8 cellular contexts compared by ENCODE assay signal in the genomic region with DNA sequence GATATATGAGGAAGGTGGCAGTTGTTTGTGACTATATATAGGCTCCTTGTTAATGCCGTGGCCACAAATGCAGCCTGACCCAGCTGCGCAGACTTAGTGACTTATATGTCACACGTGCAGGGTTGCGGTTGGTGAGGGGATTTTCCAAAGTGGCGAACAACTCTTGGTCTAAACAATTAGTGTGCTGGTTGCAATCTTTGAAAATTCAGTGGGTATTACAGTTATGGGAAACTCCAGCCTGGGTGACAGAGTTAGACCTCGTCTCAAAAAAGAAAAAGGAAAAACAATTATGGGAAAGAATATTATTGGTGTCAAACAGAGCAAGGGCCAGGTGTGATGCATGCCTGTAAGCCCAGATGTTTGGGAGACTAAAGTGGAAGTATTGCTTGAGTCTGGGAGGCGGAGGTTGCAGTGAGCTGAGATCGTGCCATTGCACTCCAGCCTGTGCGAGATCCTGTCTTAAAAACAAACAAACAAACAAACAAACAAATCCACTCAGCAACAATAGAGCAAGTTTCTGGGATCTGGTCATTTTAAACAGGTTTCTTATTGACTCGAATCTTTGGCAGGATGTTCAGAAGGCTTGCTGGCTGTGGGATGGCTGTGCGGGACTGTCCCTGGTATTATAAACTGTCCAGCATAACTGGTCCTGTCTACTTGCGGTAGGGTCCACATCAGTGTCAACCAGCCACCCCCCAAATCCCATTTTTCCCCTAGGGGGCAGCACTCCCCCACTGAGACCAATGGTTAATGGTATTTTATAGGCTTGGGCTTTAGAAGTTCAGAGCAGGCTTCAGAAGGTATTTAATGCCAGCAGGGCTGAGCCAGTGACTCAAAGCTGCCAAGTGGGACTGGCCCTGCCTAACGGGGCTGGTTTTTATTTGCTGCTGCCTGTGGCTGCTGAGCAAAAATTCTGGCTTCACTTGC. TPM values are rescaled to one million over a fixed set of nuclear protein-coding genes. Genes with fewer than 3 reads are reported as not detected.
DNase-seq lines count a peak whose midpoint lies in the region; ATAC-seq and TF ChIP-seq lines count a peak whose summit lies in the region.

No MANE protein-coding gene starts in this region.

- peak; percentile 68 for TF ChIP-seq CTCF in CD8-positive, alpha-beta T cell (IDR thresholded peaks at IDR 0.05)

- H3K9me3 ChIP-seq in CD8-positive, alpha-beta T cell (ENCODE audit: low read length): no peaks in the 10 kb centered on the region
- H3K9me3 ChIP-seq in mucosa of rectum (ENCODE audit: control insufficient read depth in 2 of 2, low read length in 2 of 2): no peaks in the 10 kb centered on the region

- no peaks in the 10 kb centered on the region for H3K27me3 Mint-ChIP-seq in CD8-positive, alpha-beta T cell (ENCODE audit: low read depth)
- no peaks in the 10 kb centered on the region for H3K27me3 Mint-ChIP-seq in activated CD8-positive, alpha-beta T cell treated with anti-CD3 and anti-CD28 coated beads, Interleukin-2, amount 10 ng/mL, durations not matched to agents 7 days and 5 days (ENCODE audit: low read depth)
- no peaks in the 10 kb centered on the region for H3K27me3 Mint-ChIP-seq in effector memory CD8-positive, alpha-beta T cell
- no peaks in the 10 kb centered on the region for H3K27me3 Mint-ChIP-seq in stimulated activated naive B cell treated with anti-CD40 and anti-IgM and Interleukin-4, amounts not matched to agents 10 μg/mL and 1 μg/mL and 100 μg/mL, for 72 hours

- peak; percentile 85 for ATAC-seq in CD8-positive, alpha-beta T cell
- ATAC-seq in GM19043 (IDR thresholded peaks at IDR 0.05; ENCODE audit: low read depth, unreplicated experiment) (peak; percentile 56), HG03354 (IDR thresholded peaks at IDR 0.05; ENCODE audit: poor library complexity, severe bottlenecking, unreplicated experiment) (peak; percentile 82)
- peak; percentile 68 for ATAC-seq in activated CD8-positive, alpha-beta T cell treated with anti-CD3 and anti-CD28 coated beads, Interleukin-2, amount 10 ng/mL, durations not matched to agents 7 days and 5 days
- peak; percentile 91 for ATAC-seq in effector memory CD8-positive, alpha-beta T cell (replicated peaks)
- peak; percentile 92 to 95 for ATAC-seq in stimulated activated naive B cell treated with anti-CD40 and anti-IgM and Interleukin-4, amounts not matched to agents 10 μg/mL and 1 μg/mL and 100 μg/mL, for 72 hours (replicated peaks)

- CTCF ChIA-PET in CD8-positive, alpha-beta T cell (lab: Charles Lee): interaction anchor here (0.7 to 1.9 kb wide), 11 partner anchors 10 to 170 kb away, joined by 3 to 7 read pairs (median 3); a partner anchor contains a TSS
- CTCF ChIA-PET in activated CD8-positive, alpha-beta T cell treated with anti-CD3 and anti-CD28 coated beads, Interleukin-2, amount 10 ng/mL, durations not matched to agents 7 days and 5 days (lab: Charles Lee): interaction anchor here (0.7 to 1.8 kb wide), 7 partner anchors 10 to 75 kb away, joined by 3 to 13 read pairs (median 4); a partner anchor contains a TSS

- peaks cover 43% of the 10 kb centered on the region for H3K36me3 Mint-ChIP-seq in CD8-positive, alpha-beta T cell
- H3K36me3 Mint-ChIP-seq in activated CD8-positive, alpha-beta T cell treated with anti-CD3 and anti-CD28 coated beads, Interleukin-2, amount 10 ng/mL, durations not matched to agents 7 days and 5 days (ENCODE audit: low read depth): peaks cover 2% of the 10 kb centered on the region
- peaks cover 88% of the 10 kb centered on the region for H3K36me3 Mint-ChIP-seq in effector memory CD8-positive, alpha-beta T cell (ENCODE audit: insufficient read depth)
- peaks cover 18 to 34% of the 10 kb centered on the region in 2 donors for H3K36me3 Mint-ChIP-seq in stimulated activated naive B cell treated with anti-CD40 and anti-IgM and Interleukin-4, amounts not matched to agents 10 μg/mL and 1 μg/mL and 100 μg/mL, for 72 hours

- no peak overlapping the region for H3K9ac ChIP-seq in mucosa of rectum (ENCODE audit: low read depth in 1 of 2, low read length in 2 of 2)

- peak overlapping the region; percentile 44 for H3K27ac ChIP-seq in CD8-positive, alpha-beta T cell (ENCODE audit: low read depth, low read length)
- peak overlapping the region; percentile 2 to 54 for H3K27ac ChIP-seq in mucosa of rectum (ENCODE audit: low read depth in 2 of 2, low read length in 2 of 2)

- H3K27me3 ChIP-seq in CD8-positive, alpha-beta T cell (ENCODE audit: insufficient read depth, low read length): no peaks in the 10 kb centered on the region
- no peaks in the 10 kb centered on the region for H3K27me3 ChIP-seq in mucosa of rectum (ENCODE audit: control insufficient read depth in 2 of 2, insufficient read depth in 2 of 2, low read length in 2 of 2)

- H3K4me1 ChIP-seq in CD8-positive, alpha-beta T cell (ENCODE audit: insufficient read depth, low read length): peaks cover 3% of the 10 kb centered on the region
- no peaks in the 10 kb centered on the region for H3K4me1 ChIP-seq in mucosa of rectum (ENCODE audit: control insufficient read depth in 2 of 2, insufficient read depth in 2 of 2, low read length in 2 of 2)

- H3K36me3 ChIP-seq in CD8-positive, alpha-beta T cell (ENCODE audit: insufficient read depth, low read length): no peaks in the 10 kb centered on the region
- peaks cover 5 to 14% of the 10 kb centered on the region in 2 donors for H3K36me3 ChIP-seq in mucosa of rectum (ENCODE audit: control insufficient read depth in 2 of 2, insufficient read depth in 2 of 2, low read length in 2 of 2)

- no peak overlapping the region for H3K4me3 ChIP-seq in CD8-positive, alpha-beta T cell (ENCODE audit: low read depth, low read length)
- H3K4me3 ChIP-seq in mucosa of rectum (ENCODE audit: low read length in 2 of 2): peak overlapping the region in 1 of 2 donors; percentile 37

- peaks cover 13% of the 10 kb centered on the region for H3K4me1 Mint-ChIP-seq in CD8-positive, alpha-beta T cell (ENCODE audit: low read depth)
- peaks cover 8% of the 10 kb centered on the region for H3K4me1 Mint-ChIP-seq in activated CD8-positive, alpha-beta T cell treated with anti-CD3 and anti-CD28 coated beads, Interleukin-2, amount 10 ng/mL, durations not matched to agents 7 days and 5 days (ENCODE audit: low read depth)
- H3K4me1 Mint-ChIP-seq in effector memory CD8-positive, alpha-beta T cell (ENCODE audit: low read depth in 2 of 2): peaks cover 12 to 13% of the 10 kb centered on the region in 2 donors
- peaks cover 12 to 20% of the 10 kb centered on the region in 2 donors for H3K4me1 Mint-ChIP-seq in stimulated activated naive B cell treated with anti-CD40 and anti-IgM and Interleukin-4, amounts not matched to agents 10 μg/mL and 1 μg/mL and 100 μg/mL, for 72 hours

- intact Hi-C loops in CD8-positive, alpha-beta T cell (cut with DNase I, micrococcal nuclease): loop anchor here (1.0 to 5.0 kb wide), 6 partner anchors 14 to 172 kb away; a partner anchor contains a TSS

- peak overlapping the region; percentile 87 for H3K27ac Mint-ChIP-seq in CD8-positive, alpha-beta T cell
- peak overlapping the region; percentile 51 for H3K27ac Mint-ChIP-seq in activated CD8-positive, alpha-beta T cell treated with anti-CD3 and anti-CD28 coated beads, Interleukin-2, amount 10 ng/mL, durations not matched to agents 7 days and 5 days
- H3K27ac Mint-ChIP-seq in effector memory CD8-positive, alpha-beta T cell: peak overlapping the region; percentile 91 to 95
- H3K27ac Mint-ChIP-seq in stimulated activated naive B cell treated with anti-CD40 and anti-IgM and Interleukin-4, amounts not matched to agents 10 μg/mL and 1 μg/mL and 100 μg/mL, for 72 hours: peak overlapping the region; percentile 87

- peak overlapping the region; percentile 42 for H3K4me3 Mint-ChIP-seq in CD8-positive, alpha-beta T cell
- H3K4me3 Mint-ChIP-seq in activated CD8-positive, alpha-beta T cell treated with anti-CD3 and anti-CD28 coated beads, Interleukin-2, amount 10 ng/mL, durations not matched to agents 7 days and 5 days: peak overlapping the region; percentile 9
- H3K4me3 Mint-ChIP-seq in effector memory CD8-positive, alpha-beta T cell: peak overlapping the region; percentile 56 to 69
- H3K4me3 Mint-ChIP-seq in stimulated activated naive B cell treated with anti-CD40 and anti-IgM and Interleukin-4, amounts not matched to agents 10 μg/mL and 1 μg/mL and 100 μg/mL, for 72 hours: peak overlapping the region; percentile 36 to 75

- DNase-seq in CD8-positive, alpha-beta T cell: peak; percentile 54 to 86 (median 71)
- peak; percentile 69 for DNase-seq in NCI-H82 treated with DMSO at 0.1 percent for 48 hours (lab: John Stamatoyannopoulos, UW; ENCODE audit: unreplicated experiment)
- peak; percentile 82 for DNase-seq in activated CD8-positive, alpha-beta T cell treated with anti-CD3 and anti-CD28 coated beads, Interleukin-2, amount 10 ng/mL, durations not matched to agents 7 days and 5 days
- peak; percentile 80 to 85 (median 81) for DNase-seq in effector memory CD8-positive, alpha-beta T cell
- DNase-seq in stimulated activated naive B cell treated with anti-CD40 and anti-IgM and Interleukin-4, amounts not matched to agents 10 μg/mL and 1 μg/mL and 100 μg/mL, for 72 hours: peak; percentile 65

- POLR2A ChIA-PET in CD8-positive, alpha-beta T cell (lab: Charles Lee): no interaction called here
- POLR2A ChIA-PET in activated CD8-positive, alpha-beta T cell treated with anti-CD3 and anti-CD28 coated beads, Interleukin-2, amount 10 ng/mL, durations not matched to agents 7 days and 5 days (lab: Charles Lee): interaction anchor here (0.6 to 1.0 kb wide), 3 partner anchors 15 to 29 kb away, joined by 3 read pairs; no protein-coding TSS in a partner anchor

- no peaks in the 10 kb centered on the region for H3K9me3 Mint-ChIP-seq in CD8-positive, alpha-beta T cell
- H3K9me3 Mint-ChIP-seq in activated CD8-positive, alpha-beta T cell treated with anti-CD3 and anti-CD28 coated beads, Interleukin-2, amount 10 ng/mL, durations not matched to agents 7 days and 5 days (ENCODE audit: insufficient read depth): no peaks in the 10 kb centered on the region
- no peaks in the 10 kb centered on the region for H3K9me3 Mint-ChIP-seq in effector memory CD8-positive, alpha-beta T cell
- no peaks in the 10 kb centered on the region for H3K9me3 Mint-ChIP-seq in stimulated activated naive B cell treated with anti-CD40 and anti-IgM and Interleukin-4, amounts not matched to agents 10 μg/mL and 1 μg/mL and 100 μg/mL, for 72 hours

RNA-seq across cellular contexts. Expression of a gene that starts 15.4 kb away (rescaled TPM):
- total RNA-seq in CD8-positive, alpha-beta T cell: 100 to 1,000 TPM; 168 to 179 TPM
- 10 to 100 TPM in 1 of 2 experiments, 1 to 10 TPM in 1; 8.7 to 10.2 TPM for total RNA-seq in activated CD8-positive, alpha-beta T cell treated with anti-CD3 and anti-CD28 coated beads, Interleukin-2, amount 10 ng/mL, durations not matched to agents 7 days and 5 days

RNA-seq across cellular contexts. Expression of a gene that starts 22.2 kb away (rescaled TPM):
- total RNA-seq in CD8-positive, alpha-beta T cell: 100 to 1,000 TPM; 144 to 153 TPM
- total RNA-seq in activated CD8-positive, alpha-beta T cell treated with anti-CD3 and anti-CD28 coated beads, Interleukin-2, amount 10 ng/mL, durations not matched to agents 7 days and 5 days: 10 to 100 TPM; 82.5 to 94.5 TPM

RNA-seq across cellular contexts. Expression of a gene that starts 59.6 kb away (rescaled TPM):
- 1 to 10 TPM; 2.6 to 3.4 TPM for total RNA-seq in CD8-positive, alpha-beta T cell
- total RNA-seq in activated CD8-positive, alpha-beta T cell treated with anti-CD3 and anti-CD28 coated beads, Interleukin-2, amount 10 ng/mL, durations not matched to agents 7 days and 5 days: 1 to 10 TPM; 6.2 to 6.3 TPM

Comparison
In these comparisons a context has a peak if more than half of its experiments do, and no peak if none do; other contexts are left out.
1. H3K4me3 Mint-ChIP-seq: peak in every context shown above with its lines; median percentile 62 in effector memory CD8-positive, alpha-beta T cell; 56 in stimulated activated naive B cell treated with anti-CD40 and anti-IgM and Interleukin-4, amounts not matched to agents 10 μg/mL and 1 μg/mL and 100 μg/mL, for 72 hours; 42 in CD8-positive, alpha-beta T cell; 9 in activated CD8-positive, alpha-beta T cell treated with anti-CD3 and anti-CD28 coated beads, Interleukin-2, amount 10 ng/mL, durations not matched to agents 7 days and 5 days.
2. RNA of a gene that starts 15.4 kb away (total RNA-seq): 168 to 179 TPM in CD8-positive, alpha-beta T cell; 8.7 to 10.2 TPM in activated CD8-positive, alpha-beta T cell treated with anti-CD3 and anti-CD28 coated beads, Interleukin-2, amount 10 ng/mL, durations not matched to agents 7 days and 5 days; every median in the first group is over 10 times any median in the second.
3. Peak in every context shown above with its lines, with median percentiles within 50 percentile points of each other: ATAC-seq, DNase-seq and H3K27ac Mint-ChIP-seq.